16 cellular contexts compared by ENCODE assay signal in the genomic region with DNA sequence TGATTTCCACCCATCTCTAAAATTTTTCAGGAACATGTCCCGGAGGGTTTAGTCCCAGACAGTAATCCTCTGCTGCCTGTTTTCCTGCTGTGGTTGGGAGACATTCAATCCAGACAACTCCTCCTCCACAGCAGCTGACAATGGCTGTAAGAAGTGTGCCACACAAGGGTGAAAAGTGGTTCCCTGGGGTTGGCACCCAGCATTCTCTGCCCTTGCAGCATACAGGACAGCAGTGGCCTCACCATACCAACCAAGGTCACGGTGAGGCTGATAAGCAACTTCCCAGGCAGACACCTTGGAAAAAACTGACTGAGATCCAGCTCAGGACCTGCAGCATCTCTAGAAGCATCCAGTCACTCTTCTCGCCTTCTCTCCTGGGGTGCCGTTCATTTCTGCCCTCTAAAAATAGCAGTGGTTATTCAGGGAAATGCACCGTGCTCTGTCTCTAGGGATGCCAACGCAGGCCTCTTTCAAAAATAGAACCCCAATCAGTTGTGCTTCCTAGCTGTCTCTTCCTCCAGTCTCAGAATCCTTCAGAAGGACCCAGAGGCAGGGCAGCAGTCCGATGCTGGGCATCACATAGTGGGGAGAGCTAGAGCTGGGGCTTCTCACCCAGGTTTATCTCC.
A peak's percentile ranks its signal among the peaks of the same experiment; 100 is the strongest.
DNase-seq lines count a peak whose midpoint lies in the region; ATAC-seq and TF ChIP-seq lines count a peak whose summit lies in the region.
"Had no signal": no experiment of that assay in that cellular context is flagged by ENCODE, and none has a peak within 500 bp of the region (broad histone marks: within the 10 kb centered on the region; RNA-seq: fewer than 3 reads in every experiment).

No MANE protein-coding gene starts in this region.

- no peaks in the 10 kb centered on the region for H3K9me3 ChIP-seq in tibial artery
- H3K9me3 ChIP-seq: BE2C had no signal

- DNase-seq in head of caudate nucleus (peak in 23 of 42 donors; percentile 6 to 70 (median 31)), mesenteric fat pad (ENCODE audit: low spot score) (peak; percentile 11), tibial artery (no peak), NCI-H1417 (lab: John Stamatoyannopoulos, UW) (no peak)
- DNase-seq in activated naive CD4-positive, alpha-beta T cell (lab: John Stamatoyannopoulos, UW), result no peak
- DNase-seq: BE2C; CD4-positive, alpha-beta T cell; DMS153; Karpas-422; NCI-H1694 treated with DMSO at 0.1 percent for 48 hours; NCI-H446; NCI-H526; OCI-M1 had no signal

- peak; percentile 16 for TF ChIP-seq CTCF in tibial artery (IDR thresholded peaks at IDR 0.05)

- no peaks in the 10 kb centered on the region for H3K36me3 ChIP-seq in tibial artery
- H3K36me3 ChIP-seq: BE2C had no signal

- H3K4me1 ChIP-seq in tibial artery, result peaks cover 0 to 22% (median 13%) of the 10 kb centered on the region in 4 donors
- H3K4me1 ChIP-seq: BE2C had no signal

- H3K27ac ChIP-seq in angular gyrus (ENCODE audit: low read depth, low read length), result peak overlapping the region; percentile 32
- H3K27ac ChIP-seq in tibial artery, result peak overlapping the region; percentile 36 to 42

- ATAC-seq in GM19467 (IDR thresholded peaks at IDR 0.05; ENCODE audit: unreplicated experiment), result no peak
- ATAC-seq: GM23338 had no signal

- H3K27me3 ChIP-seq in tibial artery, result no peaks in the 10 kb centered on the region
- H3K27me3 ChIP-seq: BE2C had no signal

- intact Hi-C loops in head of caudate nucleus (cut with DNase I) (no loop called here), tibial artery (cut with DNase I; ENCODE audit: low total_unique reads) (no loop called here)

- H3K4me3 ChIP-seq in tibial artery, result no peak overlapping the region
- H3K4me3 ChIP-seq: GM23338 had no signal

Comparison
In these comparisons a context has a peak if more than half of its experiments do, and no peak if none do; other contexts are left out.
1. DNase-seq: peak in head of caudate nucleus (23 of 42) and mesenteric fat pad (single experiment); none in tibial artery (0 of 2), NCI-H1417 (0 of 3) and activated naive CD4-positive, alpha-beta T cell (0 of 4).